12 cellular contexts compared by ENCODE assay signal in genomic region chr3:126133606-126134005, GRCh38. TPM values are rescaled to one million over a fixed set of nuclear protein-coding genes. Genes with fewer than 3 reads are reported as not detected.
DNase-seq lines count a peak whose midpoint lies in the region; ATAC-seq and TF ChIP-seq lines count a peak whose summit lies in the region.
"Had no signal": no experiment of that assay in that cellular context is flagged by ENCODE, and none has a peak within 500 bp of the region (broad histone marks: within the 10 kb centered on the region; RNA-seq: fewer than 3 reads in every experiment).

No MANE protein-coding gene starts in this region.

- no peak overlapping the region for H3K4me3 ChIP-seq in lower lobe of right lung
- H3K4me3 ChIP-seq in tibial artery: no peak overlapping the region
- H3K4me3 ChIP-seq: BLaER1, gastrocnemius medialis had no signal

- H3K27me3 ChIP-seq in lower lobe of right lung (ENCODE audit: low read depth): no peaks in the 10 kb centered on the region
- H3K27me3 ChIP-seq in tibial artery: peaks cover 0 to 2% of the 10 kb centered on the region in 2 donors
- H3K27me3 ChIP-seq: BLaER1, gastrocnemius medialis had no signal

- ATAC-seq in lower lobe of right lung (no peak), GM19455 (IDR thresholded peaks at IDR 0.05; ENCODE audit: unreplicated experiment) (no peak), GM21526 (IDR thresholded peaks at IDR 0.05; ENCODE audit: low FRiP score, unreplicated experiment) (no peak)

- H3K36me3 ChIP-seq in lower lobe of right lung (no peaks in the 10 kb centered on the region), tibial artery (peaks cover 0 to 5% (median 0%) of the 10 kb centered on the region in 3 donors)
- H3K36me3 ChIP-seq: BLaER1 had no signal

- no peak overlapping the region for H3K27ac ChIP-seq in lower lobe of right lung
- H3K27ac ChIP-seq in tibial artery: no peak overlapping the region
- H3K27ac ChIP-seq: BLaER1 had no signal

- H3K4me1 ChIP-seq in lower lobe of right lung (peaks cover 14% of the 10 kb centered on the region), tibial artery (peaks cover 0 to 13% (median 3%) of the 10 kb centered on the region in 4 donors)
- H3K4me1 ChIP-seq: BLaER1, gastrocnemius medialis had no signal

- intact Hi-C loops in lower lobe of right lung (cut with DNase I) (no loop called here), tibial artery (cut with DNase I; ENCODE audit: low total_unique reads) (loop anchor here (5.0 to 10.0 kb wide), 2 partner anchors 61 to 259 kb away; partner anchors contain the start of gene CFAP100)

- H3K9me3 ChIP-seq in lower lobe of right lung (no peaks in the 10 kb centered on the region), tibial artery (no peaks in the 10 kb centered on the region)
- H3K9me3 ChIP-seq: BLaER1, gastrocnemius medialis had no signal

- peak; percentile 7 for DNase-seq in activated T-cell treated with anti-CD3 and anti-CD28 coated beads, Interleukin-2, amount 50 U/mL, for 1 hour
- DNase-seq in activated T-cell treated with anti-CD3 and anti-CD28 coated beads for 4 hours: no peak
- peak; percentile 39 for DNase-seq in activated CD8-positive, alpha-beta memory T cell treated with anti-CD3 and anti-CD28 coated beads, Interleukin-2, amount 50 U/mL, for 48 hours
- DNase-seq in lower lobe of right lung: peak; percentile 35
- DNase-seq in tibial artery: peak; percentile 15 to 54
- DNase-seq in NCI-H2029 treated with DMSO at 0.1 percent for 48 hours (lab: John Stamatoyannopoulos, UW): no peak
- DNase-seq: activated gamma-delta T cell, NCI-H510A had no signal

- TF ChIP-seq CTCF in lower lobe of right lung (IDR thresholded peaks at IDR 0.05) (no peak), tibial artery (IDR thresholded peaks at IDR 0.05) (no peak)

RNA-seq across cellular contexts. Expression of gene ALDH1L1, which starts 46.8 kb away (rescaled TPM):
- total RNA-seq in lower lobe of right lung: 2.8 TPM

RNA-seq across cellular contexts. Expression of gene SLC41A3, which starts 49.7 kb away (rescaled TPM):
- total RNA-seq in lower lobe of right lung: 36.2 TPM

Comparison
In these comparisons a context has a peak if more than half of its experiments do, and no peak if none do; other contexts are left out.
1. DNase-seq: peak in activated T-cell treated with anti-CD3 and anti-CD28 coated beads, Interleukin-2, amount 50 U/mL, for 1 hour (single experiment), activated CD8-positive, alpha-beta memory T cell treated with anti-CD3 and anti-CD28 coated beads, Interleukin-2, amount 50 U/mL, for 48 hours (single experiment), lower lobe of right lung (single experiment) and tibial artery (2 of 2); none in activated T-cell treated with anti-CD3 and anti-CD28 coated beads for 4 hours (single experiment) and NCI-H2029 treated with DMSO at 0.1 percent for 48 hours (single experiment).